Comparison of ENCODE assay signal across 27 cellular contexts in the genomic region with DNA sequence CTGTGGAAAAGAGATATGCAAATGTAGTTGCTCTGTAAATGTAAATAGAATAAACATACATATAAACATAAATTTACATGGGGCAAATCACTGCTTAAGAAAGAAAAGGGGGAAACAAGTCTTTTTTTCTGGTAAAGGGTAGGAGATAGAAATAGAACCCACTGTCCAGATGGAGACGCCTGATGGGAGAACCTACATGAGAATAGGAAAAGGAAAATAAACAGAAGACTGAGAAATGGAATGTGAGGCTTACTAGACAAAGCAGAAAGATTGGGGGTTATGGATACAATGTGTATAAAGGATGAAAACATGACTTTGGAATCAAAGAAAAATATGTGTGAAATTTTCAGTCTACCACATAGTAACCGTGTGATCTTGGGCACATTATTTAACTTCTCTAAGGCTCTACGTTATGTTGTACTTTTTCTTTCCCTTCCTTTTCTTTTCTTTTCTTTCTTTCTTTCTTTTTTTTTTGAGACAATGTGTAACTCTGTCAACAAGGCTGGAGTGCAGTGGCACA.
"Had no signal": no experiment of that assay in that cellular context is flagged by ENCODE, and none has a peak within 500 bp of the region (broad histone marks: within the 10 kb centered on the region; RNA-seq: fewer than 3 reads in every experiment).

No MANE protein-coding gene starts in this region.

- H3K9me3 Mint-ChIP-seq: activated CD4-positive, alpha-beta memory T cell treated with anti-CD3 and anti-CD28 coated beads, Interleukin-2, amount 10 ng/mL, durations not matched to agents 7 days and 5 days; activated CD4-positive, alpha-beta T cell treated with anti-CD3 and anti-CD28 coated beads, Interleukin-2, amount 10 ng/mL, durations not matched to agents 7 days and 5 days; activated T-cell treated with anti-CD3 and anti-CD28 coated beads, Interleukin-2, amount 50 U/mL, for 4 hours; activated T-helper 17 cell treated with anti-CD3 and anti-CD28 coated beads, Interleukin-2, amount 50 U/mL, for 72 hours; dendritic cell treated with granulocyte-macrophage colony-stimulating factor and Interleukin-4, amounts not matched to agents 40 ng/mL and 50 ng/mL, for 4 days; endodermal cell; WTC11 had no signal

- H3K36me3 Mint-ChIP-seq: activated naive CD8-positive, alpha-beta T cell; brain; WTC11 had no signal

- H3K27ac Mint-ChIP-seq: activated CD4-positive, alpha-beta memory T cell treated with anti-CD3 and anti-CD28 coated beads, Interleukin-2, amount 10 ng/mL, durations not matched to agents 7 days and 5 days; activated CD4-positive, alpha-beta T cell treated with anti-CD3 and anti-CD28 coated beads, Interleukin-2, amount 10 ng/mL, durations not matched to agents 7 days and 5 days; activated naive CD8-positive, alpha-beta T cell; activated T-helper 17 cell treated with anti-CD3 and anti-CD28 coated beads, Interleukin-2, amount 50 U/mL, for 72 hours; brain; dendritic cell treated with granulocyte-macrophage colony-stimulating factor and Interleukin-4, amounts not matched to agents 40 ng/mL and 50 ng/mL, for 4 days; endodermal cell; WTC11 had no signal

- H3K4me3 Mint-ChIP-seq: activated CD4-positive, alpha-beta memory T cell treated with anti-CD3 and anti-CD28 coated beads, Interleukin-2, amount 10 ng/mL, durations not matched to agents 7 days and 5 days; activated CD4-positive, alpha-beta T cell treated with anti-CD3 and anti-CD28 coated beads, Interleukin-2, amount 10 ng/mL, durations not matched to agents 7 days and 5 days; activated naive CD8-positive, alpha-beta T cell; activated T-cell treated with anti-CD3 and anti-CD28 coated beads, Interleukin-2, amount 50 U/mL, for 4 hours; activated T-helper 17 cell treated with anti-CD3 and anti-CD28 coated beads, Interleukin-2, amount 50 U/mL, for 72 hours; brain; dendritic cell treated with granulocyte-macrophage colony-stimulating factor and Interleukin-4, amounts not matched to agents 40 ng/mL and 50 ng/mL, for 4 days; endodermal cell; WTC11 had no signal

- DNase-seq: activated CD4-positive, alpha-beta memory T cell treated with anti-CD3 and anti-CD28 coated beads, Interleukin-2, amount 10 ng/mL, durations not matched to agents 7 days and 5 days; activated CD4-positive, alpha-beta T cell treated with anti-CD3 and anti-CD28 coated beads for 1 hour; activated CD4-positive, alpha-beta T cell treated with anti-CD3 and anti-CD28 coated beads for 4 hours; activated CD4-positive, alpha-beta T cell treated with anti-CD3 and anti-CD28 coated beads, Interleukin-2, amount 10 ng/mL, durations not matched to agents 7 days and 5 days; activated CD4-positive, alpha-beta T cell treated with anti-CD3 and anti-CD28 coated beads, Interleukin-2, amount 50 U/mL, for 4 hours; activated CD8-positive, alpha-beta memory T cell treated with anti-CD3 and anti-CD28 coated beads, Interleukin-2, amount 50 U/mL, for 48 hours; activated effector memory CD4-positive, alpha-beta T cell treated with Interleukin-2 at 50 U/mL for 16 hours; activated gamma-delta T cell treated with Interleukin-2 at 50 U/mL for 16 hours; activated naive CD4-positive, alpha-beta T cell treated with anti-CD3 and anti-CD28 coated beads, Interleukin-2, amount 50 U/mL, for 16 hours; activated naive CD4-positive, alpha-beta T cell treated with Interleukin-2 at 50 U/mL for 16 hours; activated T-cell treated with anti-CD3 and anti-CD28 coated beads for 4 hours; activated T-cell treated with anti-CD3 and anti-CD28 coated beads, Interleukin-2, amount 50 U/mL, for 4 hours; amniotic stem cell; anterior cingulate cortex; central memory CD4-positive, alpha-beta T cell; cerebellar nuclear complex; dorsolateral prefrontal cortex; effector memory CD4-positive, alpha-beta T cell; endodermal cell; foreskin fibroblast; head of caudate nucleus; T-helper 2 cell had no signal

- H3K4me1 Mint-ChIP-seq: activated CD4-positive, alpha-beta memory T cell treated with anti-CD3 and anti-CD28 coated beads, Interleukin-2, amount 10 ng/mL, durations not matched to agents 7 days and 5 days; activated CD4-positive, alpha-beta T cell treated with anti-CD3 and anti-CD28 coated beads, Interleukin-2, amount 10 ng/mL, durations not matched to agents 7 days and 5 days; activated T-helper 17 cell treated with anti-CD3 and anti-CD28 coated beads, Interleukin-2, amount 50 U/mL, for 72 hours had no signal

- H3K27me3 Mint-ChIP-seq: dendritic cell treated with granulocyte-macrophage colony-stimulating factor and Interleukin-4, amounts not matched to agents 40 ng/mL and 50 ng/mL, for 4 days had no signal
